ENCODE assay signal across 1 cellular context in genomic region chr6:89282749-89283148, GRCh38.
TF ChIP-seq lines count a peak whose summit lies in the region.

No MANE protein-coding gene starts in this region.

TF ChIP-seq in K562, 482 proteins besides CTCF, POLR2A, EP300 and RAD21 (continued from another document):
- TF ChIP-seq, protein P1, sequence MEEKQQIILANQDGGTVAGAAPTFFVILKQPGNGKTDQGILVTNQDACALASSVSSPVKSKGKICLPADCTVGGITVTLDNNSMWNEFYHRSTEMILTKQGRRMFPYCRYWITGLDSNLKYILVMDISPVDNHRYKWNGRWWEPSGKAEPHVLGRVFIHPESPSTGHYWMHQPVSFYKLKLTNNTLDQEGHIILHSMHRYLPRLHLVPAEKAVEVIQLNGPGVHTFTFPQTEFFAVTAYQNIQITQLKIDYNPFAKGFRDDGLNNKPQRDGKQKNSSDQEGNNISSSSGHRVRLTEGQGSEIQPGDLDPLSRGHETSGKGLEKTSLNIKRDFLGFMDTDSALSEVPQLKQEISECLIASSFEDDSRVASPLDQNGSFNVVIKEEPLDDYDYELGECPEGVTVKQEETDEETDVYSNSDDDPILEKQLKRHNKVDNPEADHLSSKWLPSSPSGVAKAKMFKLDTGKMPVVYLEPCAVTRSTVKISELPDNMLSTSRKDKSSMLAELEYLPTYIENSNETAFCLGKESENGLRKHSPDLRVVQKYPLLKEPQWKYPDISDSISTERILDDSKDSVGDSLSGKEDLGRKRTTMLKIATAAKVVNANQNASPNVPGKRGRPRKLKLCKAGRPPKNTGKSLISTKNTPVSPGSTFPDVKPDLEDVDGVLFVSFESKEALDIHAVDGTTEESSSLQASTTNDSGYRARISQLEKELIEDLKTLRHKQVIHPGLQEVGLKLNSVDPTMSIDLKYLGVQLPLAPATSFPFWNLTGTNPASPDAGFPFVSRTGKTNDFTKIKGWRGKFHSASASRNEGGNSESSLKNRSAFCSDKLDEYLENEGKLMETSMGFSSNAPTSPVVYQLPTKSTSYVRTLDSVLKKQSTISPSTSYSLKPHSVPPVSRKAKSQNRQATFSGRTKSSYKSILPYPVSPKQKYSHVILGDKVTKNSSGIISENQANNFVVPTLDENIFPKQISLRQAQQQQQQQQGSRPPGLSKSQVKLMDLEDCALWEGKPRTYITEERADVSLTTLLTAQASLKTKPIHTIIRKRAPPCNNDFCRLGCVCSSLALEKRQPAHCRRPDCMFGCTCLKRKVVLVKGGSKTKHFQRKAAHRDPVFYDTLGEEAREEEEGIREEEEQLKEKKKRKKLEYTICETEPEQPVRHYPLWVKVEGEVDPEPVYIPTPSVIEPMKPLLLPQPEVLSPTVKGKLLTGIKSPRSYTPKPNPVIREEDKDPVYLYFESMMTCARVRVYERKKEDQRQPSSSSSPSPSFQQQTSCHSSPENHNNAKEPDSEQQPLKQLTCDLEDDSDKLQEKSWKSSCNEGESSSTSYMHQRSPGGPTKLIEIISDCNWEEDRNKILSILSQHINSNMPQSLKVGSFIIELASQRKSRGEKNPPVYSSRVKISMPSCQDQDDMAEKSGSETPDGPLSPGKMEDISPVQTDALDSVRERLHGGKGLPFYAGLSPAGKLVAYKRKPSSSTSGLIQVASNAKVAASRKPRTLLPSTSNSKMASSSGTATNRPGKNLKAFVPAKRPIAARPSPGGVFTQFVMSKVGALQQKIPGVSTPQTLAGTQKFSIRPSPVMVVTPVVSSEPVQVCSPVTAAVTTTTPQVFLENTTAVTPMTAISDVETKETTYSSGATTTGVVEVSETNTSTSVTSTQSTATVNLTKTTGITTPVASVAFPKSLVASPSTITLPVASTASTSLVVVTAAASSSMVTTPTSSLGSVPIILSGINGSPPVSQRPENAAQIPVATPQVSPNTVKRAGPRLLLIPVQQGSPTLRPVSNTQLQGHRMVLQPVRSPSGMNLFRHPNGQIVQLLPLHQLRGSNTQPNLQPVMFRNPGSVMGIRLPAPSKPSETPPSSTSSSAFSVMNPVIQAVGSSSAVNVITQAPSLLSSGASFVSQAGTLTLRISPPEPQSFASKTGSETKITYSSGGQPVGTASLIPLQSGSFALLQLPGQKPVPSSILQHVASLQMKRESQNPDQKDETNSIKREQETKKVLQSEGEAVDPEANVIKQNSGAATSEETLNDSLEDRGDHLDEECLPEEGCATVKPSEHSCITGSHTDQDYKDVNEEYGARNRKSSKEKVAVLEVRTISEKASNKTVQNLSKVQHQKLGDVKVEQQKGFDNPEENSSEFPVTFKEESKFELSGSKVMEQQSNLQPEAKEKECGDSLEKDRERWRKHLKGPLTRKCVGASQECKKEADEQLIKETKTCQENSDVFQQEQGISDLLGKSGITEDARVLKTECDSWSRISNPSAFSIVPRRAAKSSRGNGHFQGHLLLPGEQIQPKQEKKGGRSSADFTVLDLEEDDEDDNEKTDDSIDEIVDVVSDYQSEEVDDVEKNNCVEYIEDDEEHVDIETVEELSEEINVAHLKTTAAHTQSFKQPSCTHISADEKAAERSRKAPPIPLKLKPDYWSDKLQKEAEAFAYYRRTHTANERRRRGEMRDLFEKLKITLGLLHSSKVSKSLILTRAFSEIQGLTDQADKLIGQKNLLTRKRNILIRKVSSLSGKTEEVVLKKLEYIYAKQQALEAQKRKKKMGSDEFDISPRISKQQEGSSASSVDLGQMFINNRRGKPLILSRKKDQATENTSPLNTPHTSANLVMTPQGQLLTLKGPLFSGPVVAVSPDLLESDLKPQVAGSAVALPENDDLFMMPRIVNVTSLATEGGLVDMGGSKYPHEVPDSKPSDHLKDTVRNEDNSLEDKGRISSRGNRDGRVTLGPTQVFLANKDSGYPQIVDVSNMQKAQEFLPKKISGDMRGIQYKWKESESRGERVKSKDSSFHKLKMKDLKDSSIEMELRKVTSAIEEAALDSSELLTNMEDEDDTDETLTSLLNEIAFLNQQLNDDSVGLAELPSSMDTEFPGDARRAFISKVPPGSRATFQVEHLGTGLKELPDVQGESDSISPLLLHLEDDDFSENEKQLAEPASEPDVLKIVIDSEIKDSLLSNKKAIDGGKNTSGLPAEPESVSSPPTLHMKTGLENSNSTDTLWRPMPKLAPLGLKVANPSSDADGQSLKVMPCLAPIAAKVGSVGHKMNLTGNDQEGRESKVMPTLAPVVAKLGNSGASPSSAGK (IDR thresholded peaks at IDR 0.05) = peak; percentile 58
- TF ChIP-seq ZNF699 (CRISPR knock-in tag; IDR thresholded peaks at IDR 0.05; ENCODE audit: insufficient replicate concordance) = no peak
- no peak for TF ChIP-seq TEAD1 (CRISPR knock-in tag; IDR thresholded peaks at IDR 0.05)
- TF ChIP-seq KHSRP (IDR thresholded peaks at IDR 0.05) = no peak
- TF ChIP-seq FOXA1 (IDR thresholded peaks at IDR 0.05; ENCODE audit: borderline replicate concordance) = no peak
- no peak for TF ChIP-seq HNRNPL (IDR thresholded peaks at IDR 0.05; ENCODE audit: low read depth, low read length)
- TF ChIP-seq, protein P2, sequence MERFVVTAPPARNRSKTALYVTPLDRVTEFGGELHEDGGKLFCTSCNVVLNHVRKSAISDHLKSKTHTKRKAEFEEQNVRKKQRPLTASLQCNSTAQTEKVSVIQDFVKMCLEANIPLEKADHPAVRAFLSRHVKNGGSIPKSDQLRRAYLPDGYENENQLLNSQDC (CRISPR knock-in tag; IDR thresholded peaks at IDR 0.05) = no peak
- TF ChIP-seq ZNF584 (CRISPR knock-in tag; IDR thresholded peaks at IDR 0.05; ENCODE audit: low read depth) = no peak
- TF ChIP-seq PHB2 (IDR thresholded peaks at IDR 0.05; ENCODE audit: low read depth) = no peak
- no peak for TF ChIP-seq ZBTB9 (CRISPR knock-in tag; IDR thresholded peaks at IDR 0.05)
- TF ChIP-seq BRD9 (IDR thresholded peaks at IDR 0.05; ENCODE audit: low read depth, partially characterized antibody) = no peak
- no peak for TF ChIP-seq ZNF3 (CRISPR knock-in tag; IDR thresholded peaks at IDR 0.05)
- TF ChIP-seq CREB1 (IDR thresholded peaks at IDR 0.05) = no peak
- no peak for TF ChIP-seq CREB1 (CRISPR knock-in tag; IDR thresholded peaks at IDR 0.05)
- no peak for TF ChIP-seq ZBTB8A (IDR thresholded peaks at IDR 0.05; ENCODE audit: partially characterized antibody)
- TF ChIP-seq MAZ (CRISPR knock-in tag; conservative IDR thresholded peaks at IDR 0.05 in 1 of 2, IDR thresholded peaks at IDR 0.05 in 1 of 2) = no peak
- TF ChIP-seq ZFP1 (CRISPR knock-in tag; IDR thresholded peaks at IDR 0.05) = no peak
TF ChIP-seq in K562: peak in this region for 3.
